In genomic region chr9:136146126-136147037, GRCh38 we compare ENCODE assay signal across 1 cellular context.
TF ChIP-seq lines count a peak whose summit lies in the region.

No MANE protein-coding gene starts in this region.

TF ChIP-seq in GM12878, 131 proteins besides CTCF, POLR2A, EP300 and RAD21:
- peak; percentile 12 for TF ChIP-seq PBX3 (IDR thresholded peaks at IDR 0.05; ENCODE audit: insufficient replicate concordance, low read depth, low read length)
- peak; percentile 55 for TF ChIP-seq BCL3 (IDR thresholded peaks at IDR 0.05; ENCODE audit: borderline replicate concordance, insufficient read depth, low read depth, low read length, poor library complexity, severe bottlenecking)
- no peak for TF ChIP-seq SIX5 (IDR thresholded peaks at IDR 0.05; ENCODE audit: low read depth, low read length, severe bottlenecking)
TF ChIP-seq in GM12878: peak in this region for 2.
